Comparison of ENCODE assay signal across 17 cellular contexts in genomic region chr3:135908225-135908624, GRCh38. TPM values are rescaled to one million over a fixed set of nuclear protein-coding genes. Genes with fewer than 3 reads are reported as not detected.
DNase-seq lines count a peak whose midpoint lies in the region; ATAC-seq and TF ChIP-seq lines count a peak whose summit lies in the region.
"Had no signal": no experiment of that assay in that cellular context is flagged by ENCODE, and none has a peak within 500 bp of the region (broad histone marks: within the 10 kb centered on the region; RNA-seq: fewer than 3 reads in every experiment).

No MANE protein-coding gene starts in this region.

- no peak overlapping the region for H2BK5ac ChIP-seq in mesendoderm (ENCODE audit: low read length)

- H4K8ac ChIP-seq in mesendoderm (ENCODE audit: low read depth, low read length), result no peak overlapping the region

- no peak overlapping the region for H4K5ac ChIP-seq in mesendoderm (ENCODE audit: low read length)

- no CpG with 5 or more reads among the region's 7 CpGs for WGBS in mesendoderm (ENCODE audit: extremely low coverage, insufficient coverage, low lambda C conversion rate)
- 88 to 89% methylated on average over 7 of the region's 7 CpGs for WGBS in aorta, 2 donors

- ATAC-seq in left cardiac atrium (no peak), aorta (ENCODE audit: low FRiP score) (no peak)
- ATAC-seq: activated T-cell treated with anti-CD3 and anti-CD28 coated beads, Interleukin-2, amount 50 U/mL, for 4 hours had no signal

- H2BK15ac ChIP-seq in mesendoderm (replicated peaks; ENCODE audit: low read depth), result no peak overlapping the region

- H3K56ac ChIP-seq in mesendoderm (ENCODE audit: low read length), result no peak overlapping the region

- no peak overlapping the region for H2AK5ac ChIP-seq in mesendoderm (ENCODE audit: low read length)

- no peak overlapping the region for H3K23ac ChIP-seq in mesendoderm (ENCODE audit: low read length)

- no peaks in the 10 kb centered on the region for H3K79me1 ChIP-seq in mesendoderm (ENCODE audit: low read length)

- no peaks in the 10 kb centered on the region for H3K27me3 ChIP-seq in MG63
- H3K27me3 ChIP-seq in breast epithelium, result no peaks in the 10 kb centered on the region
- H3K27me3 ChIP-seq in mesendoderm (ENCODE audit: insufficient read depth, low read length, poor library complexity), result no peaks in the 10 kb centered on the region
- H3K27me3 ChIP-seq in aorta (ENCODE audit: control insufficient read depth in 1 of 2, insufficient read depth in 2 of 2, low read length in 1 of 2), result peaks cover 0 to 1% of the 10 kb centered on the region in 2 donors

- H3K4me1 ChIP-seq in breast epithelium (no peaks in the 10 kb centered on the region), mesendoderm (ENCODE audit: control insufficient read depth, low read depth, low read length) (peaks cover 3% of the 10 kb centered on the region), aorta (ENCODE audit: control insufficient read depth in 1 of 2, insufficient read depth in 2 of 2, low read length in 2 of 2) (no peaks in the 10 kb centered on the region)
- H3K4me1 ChIP-seq: Caco-2 had no signal

- TF ChIP-seq POLR2A in breast epithelium (IDR thresholded peaks at IDR 0.05), result no peak

- no peak overlapping the region for H2BK120ac ChIP-seq in mesendoderm (ENCODE audit: low read depth, low read length)

- H3K4me2 ChIP-seq in mesendoderm (ENCODE audit: low read length), result no peak overlapping the region

- no peak overlapping the region for H3K9ac ChIP-seq in mesendoderm (ENCODE audit: low read length)

- H3K36me3 ChIP-seq in MG63 (no peaks in the 10 kb centered on the region), breast epithelium (no peaks in the 10 kb centered on the region), mesendoderm (ENCODE audit: control insufficient read depth, insufficient read depth, low read length) (no peaks in the 10 kb centered on the region), aorta (ENCODE audit: control insufficient read depth in 1 of 2, insufficient read depth in 2 of 2, low read length in 1 of 2) (no peaks in the 10 kb centered on the region)

- DNase-seq in ELF-1 (ENCODE audit: low read depth, low spot score) (peak; percentile 44), MG63 (peak; percentile 15), breast epithelium (ENCODE audit: low spot score in 2 of 2) (peak in 1 of 2 donors; percentile 32), mesendoderm (peak; percentile 75), left cardiac atrium (no peak), aorta (no peak), RPMI8226 (no peak), putamen (ENCODE audit: low spot score) (no peak)
- DNase-seq: activated CD4-positive, alpha-beta T cell treated with anti-CD3 and anti-CD28 coated beads, Interleukin-2, amount 10 ng/mL, durations not matched to agents 7 days and 5 days; activated T-cell treated with anti-CD3 and anti-CD28 coated beads, Interleukin-2, amount 50 U/mL, for 4 hours; Caco-2; caudate nucleus; effector CD8-positive, alpha-beta T cell; foreskin fibroblast; NCI-H2107; SIG-M5; T-helper 9 cell had no signal

- no peak overlapping the region for H3K18ac ChIP-seq in mesendoderm (ENCODE audit: low read length)

- no peak overlapping the region for H3K4me3 ChIP-seq in MG63
- no peak overlapping the region for H3K4me3 ChIP-seq in breast epithelium
- no peak overlapping the region for H3K4me3 ChIP-seq in mesendoderm (ENCODE audit: low read length)
- H3K4me3 ChIP-seq in aorta (ENCODE audit: low read length in 2 of 2), result no peak overlapping the region

- no peak overlapping the region for H3K4ac ChIP-seq in mesendoderm (ENCODE audit: low read depth, low read length)

- intact Hi-C loops in breast epithelium (cut with DNase I; ENCODE audit: low total_unique reads), result no loop called here
- intact Hi-C loops in left cardiac atrium (cut with DNase I), result no loop called here
- intact Hi-C loops in aorta (cut with DNase I), result no loop called here

- H3K9me3 ChIP-seq in MG63 (no peaks in the 10 kb centered on the region), breast epithelium (no peaks in the 10 kb centered on the region), aorta (ENCODE audit: control insufficient read depth, low read length) (no peaks in the 10 kb centered on the region)
- H3K9me3 ChIP-seq: Caco-2 had no signal

- TF ChIP-seq CTCF in breast epithelium (IDR thresholded peaks at IDR 0.05), result no peak

- H3K27ac ChIP-seq in breast epithelium (peak overlapping the region; percentile 50 to 69), mesendoderm (ENCODE audit: low read depth, low read length) (no peak overlapping the region), aorta (ENCODE audit: low read depth in 1 of 2, low read length in 2 of 2) (no peak overlapping the region)

- no peaks in the 10 kb centered on the region for H3K79me2 ChIP-seq in mesendoderm (ENCODE audit: control insufficient read depth, insufficient read depth, low read length)

RNA-seq across cellular contexts. Expression of gene PPP2R3A, which starts 57.3 kb away (rescaled TPM):
- total RNA-seq in MG63 (2014; rRNA removed; shearing (Covaris generic); ENCODE audit: low replicate concordance), result 10.3 and 11.3 TPM in 2 replicates
- total RNA-seq in breast epithelium (10 to 100 TPM; 10.4 to 43.6 (median 20.6) TPM), left cardiac atrium (10 to 100 TPM; 37.5 to 60.1 TPM), aorta (10 to 100 TPM; 15.6 to 19.6 TPM)
- 6.2 TPM for polyA plus RNA-seq in mesendoderm (2013, experiment 1 of 2)
- 6.1 TPM for polyA plus RNA-seq in mesendoderm (2013, experiment 2 of 2)
- polyA plus RNA-seq in aorta, result 1 to 10 TPM; 2.6 to 3.4 TPM

Comparison
In these comparisons a context has a peak if more than half of its experiments do, and no peak if none do; other contexts are left out.
1. DNase-seq: peak in ELF-1 (single experiment), MG63 (single experiment) and mesendoderm (single experiment); none in left cardiac atrium (single experiment), aorta (0 of 2), RPMI8226 (single experiment) and putamen (single experiment).
2. H3K27ac ChIP-seq: peak in breast epithelium (2 of 2); none in mesendoderm (single experiment) and aorta (0 of 2).